In genomic region chr5:163433271-163433670, GRCh38 we compare ENCODE assay signal across 18 cellular contexts. TPM values are rescaled to one million over a fixed set of nuclear protein-coding genes. Genes with fewer than 3 reads are reported as not detected.
DNase-seq lines count a peak whose midpoint lies in the region; ATAC-seq, FAIRE-seq and TF ChIP-seq lines count a peak whose summit lies in the region.
"Had no signal": no experiment of that assay in that cellular context is flagged by ENCODE, and none has a peak within 500 bp of the region (broad histone marks: within the 10 kb centered on the region; RNA-seq: fewer than 3 reads in every experiment).

No MANE protein-coding gene starts in this region.

- TF ChIP-seq POLR2A in K562 (conservative IDR thresholded peaks at IDR 0.05): no peak
- no peak for TF ChIP-seq POLR2A in right lobe of liver (IDR thresholded peaks at IDR 0.05)

- H3K9me3 ChIP-seq in K562 (replicated peaks; ENCODE audit: control insufficient read depth, insufficient read depth, low read depth, low read length) (no peaks in the 10 kb centered on the region), right lobe of liver (no peaks in the 10 kb centered on the region), small intestine (ENCODE audit: control insufficient read depth, low read depth) (no peaks in the 10 kb centered on the region)
- H3K9me3 ChIP-seq: SJSA1 had no signal

- no peak overlapping the region for H3K4me2 ChIP-seq in K562 (ENCODE audit: insufficient read depth, low read length)
- H3K4me2 ChIP-seq: KMS-11 had no signal

- POLR2A ChIA-PET in K562 (lab: Yijun Ruan, JAX): interaction anchor here (0.7 kb wide), 1 partner anchor 25 kb away, joined by 3 read pairs; no protein-coding TSS in a partner anchor

- no peak for FAIRE-seq in K562 (lab: Jason Lieb, UNC)
- no peak for FAIRE-seq in small intestine (lab: Jason Lieb, UNC)
- FAIRE-seq: GM19239 had no signal

- TF ChIP-seq CTCF in K562 (IDR thresholded peaks at IDR 0.05 in 2 of 3, conservative IDR thresholded peaks at IDR 0.05 in 1 of 3; ENCODE audit: insufficient read depth in 2 of 3, low read depth in 1 of 3, low read length in 3 of 3) (no peak), fibroblast of pulmonary artery (IDR thresholded peaks at IDR 0.05; ENCODE audit: low read length, missing control alignments) (no peak), right lobe of liver (IDR thresholded peaks at IDR 0.05) (no peak)

- H3K4me1 ChIP-seq in K562 (replicated peaks in 1 of 2; ENCODE audit: control insufficient read depth in 2 of 2, insufficient read depth in 2 of 2, low read length in 2 of 2): peaks cover 3 to 19% of the 10 kb centered on the region in 2 experiments; a peak in 4 of 5 replicates
- H3K4me1 ChIP-seq in right lobe of liver: peaks cover 0 to 44% (median 17%) of the 10 kb centered on the region in 4 donors
- no peaks in the 10 kb centered on the region for H3K4me1 ChIP-seq in small intestine (ENCODE audit: control insufficient read depth in 2 of 2, insufficient read depth in 1 of 2, low read depth in 1 of 2, low read length in 1 of 2)

- CTCF ChIA-PET in K562 (lab: Yijun Ruan, JAX; ENCODE audit: low intra/inter-chr PET ratio): no interaction called here

- no peak overlapping the region; a peak in 1 of 4 replicates for H3K9ac ChIP-seq in K562 (ENCODE audit: insufficient read depth in 1 of 2, low read depth in 2 of 2, low read length in 2 of 2)
- H3K9ac ChIP-seq: KMS-11 had no signal

- BruUV-seq in K562 (replicated peaks; lab: Mats Ljungman, UMichigan): no TSS peak

- no peak for TF ChIP-seq RAD21 in K562 (CRISPR knock-in tag; conservative IDR thresholded peaks at IDR 0.05 in 1 of 2, IDR thresholded peaks at IDR 0.05 in 1 of 2)

- TF ChIP-seq EP300 in K562 (IDR thresholded peaks at IDR 0.05; ENCODE audit: low read length): no peak

- H2AFZ ChIP-seq in K562 (ENCODE audit: low read depth, low read length): 0 out of 2 replicates have a peak overlapping the region, but pooled peaks have one; percentile 30

- no peaks in the 10 kb centered on the region; the same call in 2 of the 3 replicates for H3K36me3 ChIP-seq in K562 (ENCODE audit: control insufficient read depth, insufficient read depth, low read length)
- no peaks in the 10 kb centered on the region for H3K36me3 ChIP-seq in right lobe of liver
- H3K36me3 ChIP-seq in small intestine (ENCODE audit: control insufficient read depth in 2 of 2, insufficient read depth in 2 of 2, low read length in 2 of 2): no peaks in the 10 kb centered on the region

- intact Hi-C loops in K562 (cut with micrococcal nuclease) (no loop called here), right lobe of liver (cut with DNase I) (no loop called here)

- no peak overlapping the region; the same call in 2 of the 3 replicates for H3K27ac ChIP-seq in K562 (ENCODE audit: extremely low read depth, low read depth, low read length)
- H3K27ac ChIP-seq in right lobe of liver: peak overlapping the region in 2 of 3 donors; percentile 69 to 91
- H3K27ac ChIP-seq in small intestine (ENCODE audit: low read depth in 1 of 2, low read length in 1 of 2): no peak overlapping the region
- H3K27ac ChIP-seq: HL-60, KMS-11, SJSA1 had no signal

- H3K79me2 ChIP-seq in K562 (ENCODE audit: control insufficient read depth, insufficient read depth, low read length): peaks cover 28% of the 10 kb centered on the region

- 7% methylated on average over 5 of the region's 5 CpGs for WGBS in K562 (ENCODE audit: insufficient coverage, low coverage, missing lambda C conversion rate)
- WGBS in right lobe of liver (ENCODE audit: insufficient coverage, low coverage, low lambda C conversion rate, missing lambda C conversion rate): 7% methylated on average over 5 of the region's 5 CpGs
- 16 to 37% (median 20%) methylated on average over 5 of the region's 5 CpGs for WGBS in small intestine, 3 donors

- DNase-seq in K562 (ENCODE audit: extremely low read depth in 1 of 4, low spot score in 3 of 4): peak in 1 of 4 experiments; percentile 41
- peak; percentile 80 for DNase-seq in fibroblast of pulmonary artery (ENCODE audit: low read depth)
- peak in 1 of 3 donors; percentile 68 for DNase-seq in right lobe of liver
- DNase-seq in small intestine: peak; percentile 36
- no peak for DNase-seq in midbrain (lab: John Stamatoyannopoulos, UW)
- DNase-seq in NCI-H1105 treated with DMSO at 0.1 percent for 48 hours (lab: John Stamatoyannopoulos, UW): no peak
- no peak for DNase-seq in activated gamma-delta T cell treated with Interleukin-2 at 50 U/mL for 16 hours
- DNase-seq in NCI-H345 treated with DMSO at 0.1 percent for 48 hours (lab: John Stamatoyannopoulos, UW; ENCODE audit: unreplicated experiment): no peak
- DNase-seq: ACHN, EL, H9, NCI-H1092, NCI-H1694, NCI-H524 had no signal

- peaks cover 6% of the 10 kb centered on the region; the same call in 1 of the 2 replicates for H4K20me1 ChIP-seq in K562 (replicated peaks; ENCODE audit: control insufficient read depth, insufficient read depth, low read length)

- in situ Hi-C loops in K562 (cut with MboI): loop anchor here (5.0 kb wide), 1 partner anchor 46 kb away; no protein-coding TSS in a partner anchor

- H3K27me3 ChIP-seq in K562 (ENCODE audit: control insufficient read depth in 2 of 2, insufficient read depth in 2 of 2, low read length in 2 of 2) (no peaks in the 10 kb centered on the region), right lobe of liver (no peaks in the 10 kb centered on the region), small intestine (ENCODE audit: control insufficient read depth in 2 of 2, insufficient read depth in 2 of 2, low read length in 2 of 2) (no peaks in the 10 kb centered on the region)
- H3K27me3 ChIP-seq: SJSA1 had no signal

- no peaks in the 10 kb centered on the region for H3K9me1 ChIP-seq in K562 (ENCODE audit: control insufficient read depth, insufficient read depth, low read length)

- ATAC-seq in K562 (no peak), right lobe of liver (peak; percentile 29 to 50 (median 40))

- H3K4me3 ChIP-seq in K562 (no peak overlapping the region), fibroblast of pulmonary artery (replicated peaks; ENCODE audit: low read depth, low read length) (no peak overlapping the region), right lobe of liver (no peak overlapping the region), small intestine (ENCODE audit: low read depth in 1 of 2, low read length in 2 of 2) (no peak overlapping the region)
- H3K4me3 ChIP-seq: SJSA1 had no signal

RNA-seq across cellular contexts. Expression of gene CCNG1, which starts 4.1 kb away (rescaled TPM):
- 46.7 and 153 TPM in 2 replicates for total RNA-seq in K562 (2011; cell fraction: chromatin; rRNA removed; ENCODE audit: low replicate concordance)
- total RNA-seq in K562 (2011; cell fraction: nucleolus; rRNA removed): 21.3 and 35.3 TPM in 2 replicates
- 54.8 and 92.8 TPM in 2 replicates for total RNA-seq in K562 (2011; cell fraction: nucleoplasm; rRNA removed)
- total RNA-seq in K562 (2014; rRNA removed) (121 and 122 TPM in 2 replicates), K562 (2014; rRNA removed; fragmentation: Illumina TruSeq; extraction: Trizol) (245 and 271 TPM in 2 replicates), K562 (2015; rRNA removed; fragmentation: Illumina TruSeq; extraction: Trizol) (238 and 259 TPM in 2 replicates), K562 (2021) (180 and 184 TPM in 2 replicates), right lobe of liver (100 to 1,000 TPM in 1 of 6 experiments, 10 to 100 TPM in 5; 47.7 to 146 (median 80.1) TPM)
- polyA plus RNA-seq in K562 (2011; rRNA removed) (293 and 356 TPM in 2 replicates), K562 (2014; fragmentation: Illumina TruSeq; extraction: Trizol) (184 and 217 TPM in 2 replicates), K562 (2014; fragmentation: Nextera tagmentation; extraction: Ambion mirVana) (100 to 1,000 TPM; 254 to 290 TPM), K562 (2014; rRNA removed) (101 and 121 TPM in 2 replicates), small intestine (100 to 1,000 TPM; 126 to 266 (median 262) TPM)
- 37.8 and 116 TPM in 2 replicates for polyA plus RNA-seq in K562 (2011; cell fraction: cytosol; rRNA removed)
- polyA plus RNA-seq in K562 (2011; cell fraction: nucleus; rRNA removed): 94.3 and 254 TPM in 2 replicates
- 171 and 344 TPM in 2 replicates for polyA plus RNA-seq in K562 (2012)
- polyA minus RNA-seq in K562 (2011; rRNA and poly(A)+ RNA removed): 286 and 479 TPM in 2 replicates
- 124 and 144 TPM in 2 replicates for polyA minus RNA-seq in K562 (2011; cell fraction: cytosol; rRNA and poly(A)+ RNA removed)
- polyA minus RNA-seq in K562 (2011; cell fraction: nucleus; rRNA and poly(A)+ RNA removed): 29.1 and 78.5 TPM in 2 replicates

RNA-seq across cellular contexts. Expression of gene NUDCD2, which starts 26.6 kb away (rescaled TPM):
- total RNA-seq in K562 (2011; cell fraction: chromatin; rRNA removed; ENCODE audit: low replicate concordance): 18.1 and 50.6 TPM in 2 replicates
- total RNA-seq in K562 (2011; cell fraction: nucleolus; rRNA removed): 20.3 and 22.2 TPM in 2 replicates
- 44.2 and 69.5 TPM in 2 replicates for total RNA-seq in K562 (2011; cell fraction: nucleoplasm; rRNA removed)
- total RNA-seq in K562 (2014; rRNA removed): 25.9 and 43.5 TPM in 2 replicates
- total RNA-seq in K562 (2014; rRNA removed; fragmentation: Illumina TruSeq; extraction: Trizol): 35.5 and 37.3 TPM in 2 replicates
- 52.0 and 52.3 TPM in 2 replicates for total RNA-seq in K562 (2015; rRNA removed; fragmentation: Illumina TruSeq; extraction: Trizol)
- 64.9 and 76.9 TPM in 2 replicates for total RNA-seq in K562 (2021)
- 44.1 and 51.8 TPM in 2 replicates for polyA plus RNA-seq in K562 (2011; rRNA removed)
- polyA plus RNA-seq in K562 (2011; cell fraction: cytosol; rRNA removed): 5.7 and 14.6 TPM in 2 replicates
- polyA plus RNA-seq in K562 (2011; cell fraction: nucleus; rRNA removed): 17.8 and 23.6 TPM in 2 replicates
- polyA plus RNA-seq in K562 (2012): 34.9 and 46.6 TPM in 2 replicates
- polyA plus RNA-seq in K562 (2014; fragmentation: Illumina TruSeq; extraction: Trizol): 32.5 and 50.4 TPM in 2 replicates
- 10 to 100 TPM; 14.6 to 22.5 TPM for polyA plus RNA-seq in K562 (2014; fragmentation: Nextera tagmentation; extraction: Ambion mirVana)
- 29.1 and 38.4 TPM in 2 replicates for polyA plus RNA-seq in K562 (2014; rRNA removed)
- polyA minus RNA-seq in K562 (2011; rRNA and poly(A)+ RNA removed): 22.7 and 29.5 TPM in 2 replicates
- 8.8 and 13.9 TPM in 2 replicates for polyA minus RNA-seq in K562 (2011; cell fraction: cytosol; rRNA and poly(A)+ RNA removed)
- 19.5 and 47.7 TPM in 2 replicates for polyA minus RNA-seq in K562 (2011; cell fraction: nucleus; rRNA and poly(A)+ RNA removed)
- 10 to 100 TPM in 4 of 6 experiments, 1 to 10 TPM in 2; 2.0 to 16.9 (median 11.8) TPM for total RNA-seq in right lobe of liver
- polyA plus RNA-seq in small intestine: 10 to 100 TPM in 1 of 3 donors, 1 to 10 TPM in 2; 4.1 to 10.9 (median 4.2) TPM

RNA-seq across cellular contexts. Expression of gene HMMR, which starts 27.2 kb away (rescaled TPM):
- total RNA-seq in K562 (2011; cell fraction: chromatin; rRNA removed; ENCODE audit: low replicate concordance): 19.9 and 66.6 TPM in 2 replicates
- total RNA-seq in K562 (2011; cell fraction: nucleolus; rRNA removed): 9.0 and 11.3 TPM in 2 replicates
- 24.3 and 29.8 TPM in 2 replicates for total RNA-seq in K562 (2011; cell fraction: nucleoplasm; rRNA removed)
- total RNA-seq in K562 (2014; rRNA removed) (69.9 and 90.8 TPM in 2 replicates), K562 (2014; rRNA removed; fragmentation: Illumina TruSeq; extraction: Trizol) (133 and 155 TPM in 2 replicates), K562 (2015; rRNA removed; fragmentation: Illumina TruSeq; extraction: Trizol) (102 and 107 TPM in 2 replicates), K562 (2021) (73.8 and 74.9 TPM in 2 replicates), right lobe of liver (1 to 10 TPM in 4 of 6 experiments, under 1 TPM in 2; 0.11 to 3.0 (median 1.1) TPM)
- polyA plus RNA-seq in K562 (2011; rRNA removed) (54.0 and 90.8 TPM in 2 replicates), K562 (2014; fragmentation: Illumina TruSeq; extraction: Trizol) (90.0 and 123 TPM in 2 replicates), K562 (2014; fragmentation: Nextera tagmentation; extraction: Ambion mirVana) (10 to 100 TPM; 81.7 to 86.0 TPM), K562 (2014; rRNA removed) (71.5 and 81.0 TPM in 2 replicates), small intestine (10 to 100 TPM in 1 of 3 donors, 1 to 10 TPM in 2; 1.1 to 22.5 (median 1.3) TPM)
- polyA plus RNA-seq in K562 (2011; cell fraction: cytosol; rRNA removed): 8.2 and 22.0 TPM in 2 replicates
- 13.8 and 18.3 TPM in 2 replicates for polyA plus RNA-seq in K562 (2011; cell fraction: nucleus; rRNA removed)
- 63.8 and 71.3 TPM in 2 replicates for polyA plus RNA-seq in K562 (2012)
- polyA minus RNA-seq in K562 (2011; rRNA and poly(A)+ RNA removed): 83.0 and 83.6 TPM in 2 replicates
- 30.4 and 37.2 TPM in 2 replicates for polyA minus RNA-seq in K562 (2011; cell fraction: cytosol; rRNA and poly(A)+ RNA removed)
- 14.5 and 29.0 TPM in 2 replicates for polyA minus RNA-seq in K562 (2011; cell fraction: nucleus; rRNA and poly(A)+ RNA removed)

Comparison
In these comparisons a context has a peak if more than half of its experiments do, and no peak if none do; other contexts are left out.
1. DNase-seq: peak in fibroblast of pulmonary artery (single experiment) and small intestine (single experiment); none in midbrain (single experiment), NCI-H1105 treated with DMSO at 0.1 percent for 48 hours (single experiment), activated gamma-delta T cell treated with Interleukin-2 at 50 U/mL for 16 hours (single experiment) and NCI-H345 treated with DMSO at 0.1 percent for 48 hours (single experiment).
2. H3K27ac ChIP-seq: peak in right lobe of liver (2 of 3); none in K562 (single experiment) and small intestine (0 of 2).